ENCODE assay signal across 23 cellular contexts in the genomic region with DNA sequence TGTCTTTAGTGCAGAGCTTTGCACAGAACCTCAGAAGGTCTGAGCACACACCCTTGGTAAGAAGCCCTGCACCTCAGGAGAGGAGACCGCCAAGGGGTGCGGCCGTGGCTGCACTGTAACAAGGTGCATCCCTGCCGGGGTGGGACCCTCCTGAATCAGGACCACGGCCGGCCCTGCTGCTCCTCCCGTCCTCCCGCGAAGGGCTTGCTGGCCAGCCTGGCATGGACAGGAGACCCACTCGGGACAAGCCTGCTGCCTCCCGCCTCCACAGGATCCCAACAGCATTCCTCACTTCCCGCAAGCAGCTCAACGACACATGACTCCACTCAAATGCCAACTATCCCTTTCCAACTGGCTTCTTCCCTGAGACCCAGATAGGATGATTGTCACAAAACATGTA. TPM values are rescaled to one million over a fixed set of nuclear protein-coding genes. Genes with fewer than 3 reads are reported as not detected.
"Had no signal": no experiment of that assay in that cellular context is flagged by ENCODE, and none has a peak within 500 bp of the region (broad histone marks: within the 10 kb centered on the region; RNA-seq: fewer than 3 reads in every experiment).

No MANE protein-coding gene starts in this region.

- H3K4me1 Mint-ChIP-seq: activated naive CD8-positive, alpha-beta T cell treated with anti-CD3 and anti-CD28 coated beads for 36 hours had no signal

- H3K4me3 ChIP-seq: mucosa of descending colon, smooth muscle cell, thoracic aorta had no signal

- H3K27ac ChIP-seq: foreskin keratinocyte, thoracic aorta had no signal

- H3K9me3 ChIP-seq: mucosa of descending colon, thoracic aorta had no signal

- H3K36me3 ChIP-seq: thoracic aorta had no signal

- H3K27ac Mint-ChIP-seq: activated naive CD8-positive, alpha-beta T cell treated with anti-CD3 and anti-CD28 coated beads for 36 hours; type B pancreatic cell; WTC11 had no signal

- H3K27me3 Mint-ChIP-seq: activated naive CD8-positive, alpha-beta T cell treated with anti-CD3 and anti-CD28 coated beads for 36 hours; type B pancreatic cell had no signal

- H3K36me3 Mint-ChIP-seq: activated naive CD8-positive, alpha-beta T cell treated with anti-CD3 and anti-CD28 coated beads for 36 hours had no signal

- DNase-seq: activated CD8-positive, alpha-beta memory T cell treated with anti-CD3 and anti-CD28 coated beads, Interleukin-2, amount 50 U/mL, for 48 hours; activated naive CD4-positive, alpha-beta T cell treated with Interleukin-2 at 50 U/mL for 16 hours; activated naive CD8-positive, alpha-beta T cell treated with anti-CD3 and anti-CD28 coated beads for 36 hours; activated T-cell treated with anti-CD3 and anti-CD28 coated beads, Interleukin-2, amount 50 U/mL, for 4 hours; amygdala; effector CD8-positive, alpha-beta T cell; foreskin keratinocyte; hypothalamus; mesenchymal stem cell; nucleus accumbens; stimulated activated CD4-positive, alpha-beta T cell treated with anti-CD3 and anti-CD28 coated beads, Interleukin-2, amount 100 ng/mL, for 48 hours; stimulated activated CD8-positive, alpha-beta memory T cell treated with anti-CD3 and anti-CD28 coated beads, Interleukin-4, amount 100 ng/mL, for 48 hours; stimulated activated naive CD4-positive, alpha-beta T cell; T-helper 9 cell had no signal

- ATAC-seq: activated T-cell treated with anti-CD3 and anti-CD28 coated beads, Interleukin-2, amount 50 U/mL, for 4 hours; foreskin keratinocyte; mucosa of descending colon; sciatic nerve; WTC11 had no signal

- H3K4me1 ChIP-seq: foreskin keratinocyte had no signal

- H3K4me3 Mint-ChIP-seq: activated naive CD8-positive, alpha-beta T cell treated with anti-CD3 and anti-CD28 coated beads for 36 hours; activated T-cell treated with anti-CD3 and anti-CD28 coated beads, Interleukin-2, amount 50 U/mL, for 4 hours; type B pancreatic cell; WTC11 had no signal

- H3K9me3 Mint-ChIP-seq: activated T-cell treated with anti-CD3 and anti-CD28 coated beads, Interleukin-2, amount 50 U/mL, for 4 hours; type B pancreatic cell had no signal

RNA-seq across cellular contexts. Expression of gene WDR86, which starts 12.8 kb away (rescaled TPM):
- total RNA-seq: activated CD8-positive, alpha-beta memory T cell treated with anti-CD3 and anti-CD28 coated beads for 36 hours; activated naive CD8-positive, alpha-beta T cell treated with anti-CD3 and anti-CD28 coated beads for 36 hours; foreskin keratinocyte had no signal
- polyA plus RNA-seq: foreskin keratinocyte had no signal

RNA-seq across cellular contexts. Expression of gene CRYGN, which starts 42.9 kb away (rescaled TPM):
- total RNA-seq: activated CD8-positive, alpha-beta memory T cell treated with anti-CD3 and anti-CD28 coated beads for 36 hours; activated T-cell treated with anti-CD3 and anti-CD28 coated beads, Interleukin-2, amount 50 U/mL, for 4 hours; cerebellum; foreskin keratinocyte; smooth muscle cell had no signal
- polyA plus RNA-seq: foreskin keratinocyte, neural cell had no signal
